In genomic region chr14:54564799-54565235, GRCh38 we compare ENCODE assay signal across 8 cellular contexts. TPM values are rescaled to one million over a fixed set of nuclear protein-coding genes. Genes with fewer than 3 reads are reported as not detected.
DNase-seq lines count a peak whose midpoint lies in the region; ATAC-seq and TF ChIP-seq lines count a peak whose summit lies in the region.

No MANE protein-coding gene starts in this region.

- H3K9ac ChIP-seq in KMS-11 = peak overlapping the region; percentile 60; the same call in 1 of the 2 replicates

- ATAC-seq in activated naive CD8-positive, alpha-beta T cell treated with anti-CD3 and anti-CD28 coated beads, Interleukin-2, amount 10 ng/mL, durations not matched to agents 7 days and 5 days (ENCODE audit: low read depth) = no peak
- ATAC-seq in psoas muscle = no peak

- H3K27me3 Mint-ChIP-seq in activated naive CD8-positive, alpha-beta T cell treated with anti-CD3 and anti-CD28 coated beads, Interleukin-2, amount 10 ng/mL, durations not matched to agents 7 days and 5 days = peaks cover 46% of the 10 kb centered on the region

- POLR2A ChIA-PET in activated naive CD8-positive, alpha-beta T cell treated with anti-CD3 and anti-CD28 coated beads, Interleukin-2, amount 10 ng/mL, durations not matched to agents 7 days and 5 days (lab: Charles Lee) = interaction anchor here (2.4 to 5.4 kb wide), 2 partner anchors 192 to 210 kb away, joined by 7 to 75 read pairs; no protein-coding TSS in a partner anchor

- no peak overlapping the region for H3K27ac Mint-ChIP-seq in activated naive CD8-positive, alpha-beta T cell treated with anti-CD3 and anti-CD28 coated beads, Interleukin-2, amount 10 ng/mL, durations not matched to agents 7 days and 5 days

- H3K4me1 ChIP-seq in KMS-11 (ENCODE audit: low read depth, poor library complexity, severe bottlenecking) (peaks cover 4% of the 10 kb centered on the region), left ventricle myocardium inferior (peaks cover 52% of the 10 kb centered on the region), psoas muscle (peaks cover 25% of the 10 kb centered on the region)

- no peaks in the 10 kb centered on the region for H3K9me3 ChIP-seq in left ventricle myocardium inferior (replicated peaks)
- H3K9me3 ChIP-seq in psoas muscle = no peaks in the 10 kb centered on the region

- H3K9me3 Mint-ChIP-seq in activated naive CD8-positive, alpha-beta T cell treated with anti-CD3 and anti-CD28 coated beads, Interleukin-2, amount 10 ng/mL, durations not matched to agents 7 days and 5 days = no peaks in the 10 kb centered on the region

- intact Hi-C loops in left ventricle myocardium inferior (cut with micrococcal nuclease) (loop anchor here (2.0 kb wide), 1 partner anchor 208 kb away; no protein-coding TSS in a partner anchor), psoas muscle (cut with DNase I) (loop anchor here (1.0 to 5.0 kb wide), 4 partner anchors 87 to 237 kb away; no protein-coding TSS in a partner anchor)

- H3K4me2 ChIP-seq in KMS-11 = peak overlapping the region; percentile 66

- H3K4me3 Mint-ChIP-seq in activated naive CD8-positive, alpha-beta T cell treated with anti-CD3 and anti-CD28 coated beads, Interleukin-2, amount 10 ng/mL, durations not matched to agents 7 days and 5 days = peak overlapping the region; percentile 87

- H3K27me3 ChIP-seq in KMS-11 (ENCODE audit: insufficient read depth, low read depth) (no peaks in the 10 kb centered on the region), left ventricle myocardium inferior (ENCODE audit: low read depth) (no peaks in the 10 kb centered on the region), psoas muscle (ENCODE audit: insufficient read depth in 3 of 3, low read length in 2 of 3) (no peaks in the 10 kb centered on the region)

- H3K36me3 ChIP-seq in KMS-11 (ENCODE audit: insufficient read depth) = no peaks in the 10 kb centered on the region
- no peaks in the 10 kb centered on the region for H3K36me3 ChIP-seq in left ventricle myocardium inferior
- no peaks in the 10 kb centered on the region for H3K36me3 ChIP-seq in psoas muscle (ENCODE audit: insufficient read depth in 1 of 2, low read depth in 1 of 2)

- H3K27ac ChIP-seq in KMS-11 = no peak overlapping the region
- peak overlapping the region; percentile 99 for H3K27ac ChIP-seq in left ventricle myocardium inferior (replicated peaks)
- H3K27ac ChIP-seq in psoas muscle = peak overlapping the region; percentile 99

- 1 to 6% (median 2%) methylated on average over 18 of the region's 18 CpGs for WGBS in psoas muscle, 3 donors

- H3K36me3 Mint-ChIP-seq in activated naive CD8-positive, alpha-beta T cell treated with anti-CD3 and anti-CD28 coated beads, Interleukin-2, amount 10 ng/mL, durations not matched to agents 7 days and 5 days = no peaks in the 10 kb centered on the region

- peak; percentile 28 for DNase-seq in SIG-M5 treated with dmso at 0.1 percent for 504 hours (lab: John Stamatoyannopoulos, UW; ENCODE audit: unreplicated experiment)
- no peak for DNase-seq in SIG-M5 (lab: John Stamatoyannopoulos, UW)
- DNase-seq in activated naive CD8-positive, alpha-beta T cell treated with anti-CD3 and anti-CD28 coated beads, Interleukin-2, amount 10 ng/mL, durations not matched to agents 7 days and 5 days = no peak
- DNase-seq in left ventricle myocardium inferior = no peak
- DNase-seq in psoas muscle = no peak
- DNase-seq in OCI-M2 (lab: John Stamatoyannopoulos, UW; ENCODE audit: unreplicated experiment) = no peak
- DNase-seq in UCSD-AML1 (lab: John Stamatoyannopoulos, UW; ENCODE audit: unreplicated experiment) = no peak

- H3K4me3 ChIP-seq in KMS-11 (IDR thresholded peaks at IDR 0.05; ENCODE audit: insufficient read depth, low read depth, low read length) (no peak overlapping the region), left ventricle myocardium inferior (peak overlapping the region; percentile 89), psoas muscle (peak overlapping the region; percentile 86)

- no peaks in the 10 kb centered on the region for H4K20me1 ChIP-seq in KMS-11 (ENCODE audit: insufficient read depth)

- peak overlapping the region; percentile 88; the same call in 1 of the 2 replicates for H2AFZ ChIP-seq in KMS-11 (ENCODE audit: low read depth)

- no peaks in the 10 kb centered on the region for H3K79me2 ChIP-seq in KMS-11 (ENCODE audit: insufficient read depth, low read depth)

- peaks cover 11% of the 10 kb centered on the region for H3K4me1 Mint-ChIP-seq in activated naive CD8-positive, alpha-beta T cell treated with anti-CD3 and anti-CD28 coated beads, Interleukin-2, amount 10 ng/mL, durations not matched to agents 7 days and 5 days

- TF ChIP-seq CTCF in KMS-11 (conservative IDR thresholded peaks at IDR 0.05; ENCODE audit: low read depth, low read length) (no peak), left ventricle myocardium inferior (IDR thresholded peaks at IDR 0.05; ENCODE audit: borderline replicate concordance) (no peak), psoas muscle (IDR thresholded peaks at IDR 0.05) (no peak)

RNA-seq across cellular contexts. Expression of gene SAMD4A, which starts 2.1 kb away (rescaled TPM):
- 1 to 10 TPM; 2.6 to 2.7 TPM for total RNA-seq in activated naive CD8-positive, alpha-beta T cell treated with anti-CD3 and anti-CD28 coated beads, Interleukin-2, amount 10 ng/mL, durations not matched to agents 7 days and 5 days
- total RNA-seq in left ventricle myocardium inferior (173 TPM), psoas muscle (100 to 1,000 TPM in 1 of 4 donors, 10 to 100 TPM in 3; 66.7 to 139 (median 76.3) TPM)
- 10 to 100 TPM in 2 of 3 donors, 1 to 10 TPM in 1; 9.6 to 67.9 (median 22.1) TPM for polyA plus RNA-seq in psoas muscle

RNA-seq across cellular contexts. Expression of gene CGRRF1, which starts 55.1 kb away (rescaled TPM):
- total RNA-seq in activated naive CD8-positive, alpha-beta T cell treated with anti-CD3 and anti-CD28 coated beads, Interleukin-2, amount 10 ng/mL, durations not matched to agents 7 days and 5 days = 10 to 100 TPM; 14.7 to 17.3 TPM
- total RNA-seq in left ventricle myocardium inferior (21.3 TPM), psoas muscle (10 to 100 TPM; 14.1 to 25.8 (median 22.7) TPM)
- 10 to 100 TPM; 21.0 to 41.9 (median 21.6) TPM for polyA plus RNA-seq in psoas muscle

Comparison
In these comparisons a context has a peak if more than half of its experiments do, and no peak if none do; other contexts are left out.
1. RNA of gene SAMD4A, which starts 2.1 kb away (total RNA-seq): 173 TPM in left ventricle myocardium inferior (single experiment) and 66.7 to 139 TPM in psoas muscle; 2.6 to 2.7 TPM in activated naive CD8-positive, alpha-beta T cell treated with anti-CD3 and anti-CD28 coated beads, Interleukin-2, amount 10 ng/mL, durations not matched to agents 7 days and 5 days; every median in the first group is over 10 times any median in the second.